9 cellular contexts compared by ENCODE assay signal in the genomic region with DNA sequence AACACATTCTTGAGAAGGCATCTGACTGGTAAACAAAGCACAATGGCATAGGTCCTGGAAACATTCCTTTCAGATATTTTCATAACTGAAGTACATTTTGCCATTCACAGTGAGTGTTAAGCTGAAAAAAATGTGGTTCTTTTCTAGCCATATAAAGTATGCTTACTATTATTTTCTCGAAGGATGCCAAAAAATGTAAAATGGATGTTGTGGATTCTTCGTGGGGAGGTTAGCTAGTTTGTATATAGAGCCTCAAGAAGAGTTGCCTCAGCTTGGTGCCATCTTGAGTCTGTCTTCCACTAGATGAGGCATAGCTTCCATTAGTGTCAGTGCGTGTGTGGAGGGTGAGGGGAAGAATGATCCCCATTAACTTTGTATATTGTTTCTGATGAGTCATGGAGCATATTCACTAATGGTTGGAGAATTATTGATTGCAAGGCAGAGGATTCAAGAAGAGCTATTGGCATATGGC. TPM values are rescaled to one million over a fixed set of nuclear protein-coding genes. Genes with fewer than 3 reads are reported as not detected.
DNase-seq lines count a peak whose midpoint lies in the region; ATAC-seq, FAIRE-seq and TF ChIP-seq lines count a peak whose summit lies in the region.
"Had no signal": no experiment of that assay in that cellular context is flagged by ENCODE, and none has a peak within 500 bp of the region (broad histone marks: within the 10 kb centered on the region; RNA-seq: fewer than 3 reads in every experiment).

No MANE protein-coding gene starts in this region.

- H3K79me2 ChIP-seq in HepG2 (ENCODE audit: insufficient read depth, low read length) = peaks cover 82% of the 10 kb centered on the region

- H3K27me3 Mint-ChIP-seq in activated T-cell treated with anti-CD3 and anti-CD28 coated beads, Interleukin-2, amount 50 U/mL, for 4 hours (ENCODE audit: low read depth) = no peaks in the 10 kb centered on the region

- CTCF ChIA-PET in HepG2 (lab: Yijun Ruan, JAX; ENCODE audit: low intra/inter-chr PET ratio, low total read pairs) = no interaction called here

- BruUV-seq in HepG2 (replicated peaks; lab: Mats Ljungman, UMichigan) = no TSS peak

- no peak overlapping the region for H3K9ac ChIP-seq in HepG2 (ENCODE audit: insufficient read depth, low read depth, low read length)

- TF ChIP-seq RAD21 in HepG2 (CRISPR knock-in tag; IDR thresholded peaks at IDR 0.05) = no peak

- H3K9me3 ChIP-seq in HepG2 (ENCODE audit: low read length) = no peaks in the 10 kb centered on the region
- no peaks in the 10 kb centered on the region for H3K9me3 ChIP-seq in right lobe of liver
- no peaks in the 10 kb centered on the region for H3K9me3 ChIP-seq in upper lobe of right lung

- no peak overlapping the region for H3K4me3 ChIP-seq in HepG2 (replicated peaks in 1 of 3; ENCODE audit: insufficient read depth in 1 of 3, low read depth in 2 of 3, low read length in 3 of 3)
- H3K4me3 ChIP-seq in right lobe of liver = no peak overlapping the region
- H3K4me3 ChIP-seq in upper lobe of right lung = peak overlapping the region; percentile 89

- H3K27ac ChIP-seq in HepG2 (ENCODE audit: extremely low read length, insufficient read depth, low read length) = no peak overlapping the region
- H3K27ac ChIP-seq in right lobe of liver = no peak overlapping the region
- H3K27ac ChIP-seq in upper lobe of right lung = peak overlapping the region; percentile 98

- peaks cover 64% of the 10 kb centered on the region for H3K4me1 ChIP-seq in HepG2 (ENCODE audit: insufficient read depth, low read length)
- H3K4me1 ChIP-seq in right lobe of liver = peaks cover 0 to 34% (median 10%) of the 10 kb centered on the region in 4 donors
- H3K4me1 ChIP-seq in upper lobe of right lung = peaks cover 42% of the 10 kb centered on the region

- in situ Hi-C loops in HepG2 (cut with HindIII; ENCODE audit: extremely low pct_ligation_motif_present, low pct_unique_long_range_greater_than_20kb) = no loop called here

- no peak overlapping the region for H2AFZ ChIP-seq in HepG2 (ENCODE audit: low read length)

- FAIRE-seq in HepG2 (lab: Jason Lieb, UNC) = no peak
- FAIRE-seq in HTR-8/SVneo (lab: Jason Lieb, UNC) = no peak
- FAIRE-seq: TTC549 had no signal

- H3K36me3 Mint-ChIP-seq in activated T-cell treated with anti-CD3 and anti-CD28 coated beads, Interleukin-2, amount 50 U/mL, for 4 hours (ENCODE audit: insufficient read depth) = peaks cover 30% of the 10 kb centered on the region

- POLR2A ChIA-PET in HepG2 (lab: Yijun Ruan, JAX) = no interaction called here

- H4K20me1 ChIP-seq in HepG2 (ENCODE audit: insufficient read depth, low read length) = 0 out of 2 replicates have a peak, but pooled peaks cover 8% of the 10 kb centered on the region

- 95% methylated on average over 3 of the region's 3 CpGs for WGBS in HepG2 (ENCODE audit: low lambda C conversion rate)
- WGBS in right lobe of liver (ENCODE audit: insufficient coverage, low coverage, low lambda C conversion rate, missing lambda C conversion rate) = 38% methylated on average over 3 of the region's 3 CpGs

- H3K4me1 Mint-ChIP-seq in activated T-cell treated with anti-CD3 and anti-CD28 coated beads, Interleukin-2, amount 50 U/mL, for 4 hours (ENCODE audit: low read depth) = peaks cover 58% of the 10 kb centered on the region

- no peak for ATAC-seq in HepG2
- no peak for ATAC-seq in right lobe of liver
- ATAC-seq in activated T-cell treated with anti-CD3 and anti-CD28 coated beads, Interleukin-2, amount 50 U/mL, for 4 hours = no peak
- no peak for ATAC-seq in upper lobe of right lung
- ATAC-seq in left colon = no peak

- TF ChIP-seq POLR2A in HepG2 (IDR thresholded peaks at IDR 0.05; ENCODE audit: insufficient read depth in 1 of 2, low read depth in 2 of 2, low read length in 2 of 2) (no peak), right lobe of liver (IDR thresholded peaks at IDR 0.05) (no peak)

- H3K36me3 ChIP-seq in HepG2 (replicated peaks in 1 of 2; ENCODE audit: control insufficient read depth in 1 of 2, insufficient read depth in 2 of 2, low read length in 2 of 2) = no peaks in the 10 kb centered on the region
- no peaks in the 10 kb centered on the region for H3K36me3 ChIP-seq in right lobe of liver
- no peaks in the 10 kb centered on the region for H3K36me3 ChIP-seq in upper lobe of right lung

- H3K4me3 Mint-ChIP-seq in activated T-cell treated with anti-CD3 and anti-CD28 coated beads, Interleukin-2, amount 50 U/mL, for 4 hours = peak overlapping the region; percentile 97

- no peak for TF ChIP-seq CTCF in HepG2 (CRISPR knock-in tag; IDR thresholded peaks at IDR 0.05)
- TF ChIP-seq CTCF in right lobe of liver (IDR thresholded peaks at IDR 0.05) = no peak
- TF ChIP-seq CTCF in upper lobe of right lung (IDR thresholded peaks at IDR 0.05) = no peak

- TF ChIP-seq EP300 in HepG2 (IDR thresholded peaks at IDR 0.05; ENCODE audit: low read depth in 2 of 2, low read length in 2 of 2) = no peak
- no peak for TF ChIP-seq EP300 in HepG2 (CRISPR knock-in tag; IDR thresholded peaks at IDR 0.05; ENCODE audit: borderline replicate concordance)

- no peak overlapping the region; the same call in none of the 2 replicates for H3K4me2 ChIP-seq in HepG2 (ENCODE audit: low read depth, low read length)

- DNase-seq in HepG2 (ENCODE audit: low spot score) (no peak), right lobe of liver (no peak), iris pigment epithelial cell (ENCODE audit: low read depth) (peak; percentile 93), upper lobe of right lung (no peak), left colon (no peak), cerebellar nuclear complex (lab: John Stamatoyannopoulos, UW) (no peak), HTR-8/SVneo (ENCODE audit: insufficient read length, low spot score) (no peak)
- peak; percentile 49 for DNase-seq in activated T-cell treated with anti-CD3 and anti-CD28 coated beads, Interleukin-2, amount 50 U/mL, for 4 hours

- peaks cover 3% of the 10 kb centered on the region for H3K9me3 Mint-ChIP-seq in activated T-cell treated with anti-CD3 and anti-CD28 coated beads, Interleukin-2, amount 50 U/mL, for 4 hours

- no peaks in the 10 kb centered on the region for H3K27me3 ChIP-seq in HepG2 (ENCODE audit: control insufficient read depth in 1 of 2, insufficient read depth in 2 of 2, low read length in 2 of 2)
- H3K27me3 ChIP-seq in right lobe of liver = no peaks in the 10 kb centered on the region
- H3K27me3 ChIP-seq in upper lobe of right lung = no peaks in the 10 kb centered on the region

- intact Hi-C loops in HepG2 (cut with micrococcal nuclease; ENCODE audit: unreplicated experiment) (loop anchor here (5.0 kb wide), 1 partner anchor 109 kb away; no protein-coding TSS in a partner anchor), right lobe of liver (cut with DNase I) (no loop called here), upper lobe of right lung (cut with DNase I) (no loop called here), left colon (cut with DNase I, micrococcal nuclease) (loop anchor here in 1 of 2 donors (10.0 kb wide), 1 partner anchor 172 kb away; no protein-coding TSS in a partner anchor)

TF ChIP-seq in HepG2, 621 proteins besides CTCF, POLR2A, EP300 and RAD21:
- TF ChIP-seq NFE2L2 (IDR thresholded peaks at IDR 0.05; ENCODE audit: low read length) (peak; percentile 61; the same call in 1 of the 2 replicates), SP4 (CRISPR knock-in tag; IDR thresholded peaks at IDR 0.05) (no peak)
TF ChIP-seq in HepG2: peak in this region for 1.

RNA-seq across cellular contexts. Expression of gene MBNL1, which starts 4.1 kb away (rescaled TPM):
- 55.4 TPM in 2 replicates for total RNA-seq in HepG2 (2016; rRNA removed; fragmentation: Illumina TruSeq; extraction: Trizol)
- total RNA-seq in HepG2 (2016; cell fraction: cytosol; rRNA removed; fragmentation: Illumina TruSeq; extraction: Trizol; ENCODE audit: low read depth) = 8.2 and 11.3 TPM in 2 replicates
- total RNA-seq in HepG2 (2016; cell fraction: insoluble cytoplasmic fraction; rRNA removed; fragmentation: Illumina TruSeq; extraction: Trizol) = 50.3 and 56.4 TPM in 2 replicates
- total RNA-seq in HepG2 (2016; cell fraction: membrane; rRNA removed; fragmentation: Illumina TruSeq; extraction: Trizol) = 19.1 and 21.6 TPM in 2 replicates
- 106 and 117 TPM in 2 replicates for total RNA-seq in HepG2 (2016; cell fraction: nucleus; rRNA removed; fragmentation: Illumina TruSeq; extraction: Trizol)
- polyA plus RNA-seq in HepG2 (2011; rRNA removed) = 19.3 and 27.1 TPM in 2 replicates
- polyA plus RNA-seq in HepG2 (2011; cell fraction: cytosol; rRNA removed) = 23.1 and 24.2 TPM in 2 replicates
- polyA plus RNA-seq in HepG2 (2011; cell fraction: nucleus; rRNA removed) = 28.6 and 31.4 TPM in 2 replicates
- polyA plus RNA-seq in HepG2 (2012) = 16.4 and 17.7 TPM in 2 replicates
- polyA plus RNA-seq in HepG2 (2016; cell fraction: cytosol; fragmentation: Illumina TruSeq; extraction: Trizol; ENCODE audit: low read depth) = 1.4 and 1.5 TPM in 2 replicates
- polyA plus RNA-seq in HepG2 (2016; cell fraction: insoluble cytoplasmic fraction; fragmentation: Illumina TruSeq; extraction: Trizol; ENCODE audit: low read depth) = 35.7 and 36.6 TPM in 2 replicates
- 6.8 TPM in 2 replicates for polyA plus RNA-seq in HepG2 (2016; cell fraction: membrane; fragmentation: Illumina TruSeq; extraction: Trizol; ENCODE audit: low read depth)
- 41.8 and 44.0 TPM in 2 replicates for polyA plus RNA-seq in HepG2 (2016; cell fraction: nucleus; fragmentation: Illumina TruSeq; extraction: Trizol; ENCODE audit: insufficient read depth, low read depth)
- 130 and 203 TPM in 2 replicates for polyA minus RNA-seq in HepG2 (2011; rRNA and poly(A)+ RNA removed; ENCODE audit: low replicate concordance)
- 59.9 and 63.4 TPM in 2 replicates for polyA minus RNA-seq in HepG2 (2011; cell fraction: cytosol; rRNA and poly(A)+ RNA removed)
- 167 and 169 TPM in 2 replicates for polyA minus RNA-seq in HepG2 (2011; cell fraction: nucleus; rRNA and poly(A)+ RNA removed)
- total RNA-seq in right lobe of liver = 10 to 100 TPM; 49.9 to 89.6 (median 63.2) TPM
- total RNA-seq in activated T-cell treated with anti-CD3 and anti-CD28 coated beads, Interleukin-2, amount 50 U/mL, for 4 hours = 100 to 1,000 TPM; 343 to 376 (median 347) TPM
- total RNA-seq in upper lobe of right lung = 229 TPM
- 100 to 1,000 TPM; 154 to 183 TPM for total RNA-seq in left colon

Comparison
In these comparisons a context has a peak if more than half of its experiments do, and no peak if none do; other contexts are left out.
1. DNase-seq: peak in activated T-cell treated with anti-CD3 and anti-CD28 coated beads, Interleukin-2, amount 50 U/mL, for 4 hours (single experiment) and iris pigment epithelial cell (single experiment); none in HepG2 (single experiment), right lobe of liver (0 of 3), upper lobe of right lung (single experiment), left colon (0 of 2), cerebellar nuclear complex (0 of 2) and HTR-8/SVneo (single experiment).